34 cellular contexts compared by ENCODE assay signal in genomic region chr11:88644724-88645123, GRCh38.
A peak's percentile ranks its signal among the peaks of the same experiment; 100 is the strongest.
DNase-seq lines count a peak whose midpoint lies in the region; ATAC-seq and TF ChIP-seq lines count a peak whose summit lies in the region.
"Had no signal": no experiment of that assay in that cellular context is flagged by ENCODE, and none has a peak within 500 bp of the region (broad histone marks: within the 10 kb centered on the region; RNA-seq: fewer than 3 reads in every experiment).

No MANE protein-coding gene starts in this region.

- BruUV-seq in PC-3 (replicated peaks; lab: Mats Ljungman, UMichigan): no TSS peak
- no TSS peak for BruUV-seq in PC-9 (replicated peaks; lab: Mats Ljungman, UMichigan)

- H3K9me3 ChIP-seq in DND-41 (ENCODE audit: insufficient read depth, low read length, severe bottlenecking) (no peaks in the 10 kb centered on the region), PC-3 (ENCODE audit: low read length) (no peaks in the 10 kb centered on the region), PC-9 (ENCODE audit: insufficient read depth, low read depth) (no peaks in the 10 kb centered on the region), testis (no peaks in the 10 kb centered on the region)
- H3K9me3 ChIP-seq: A549; BE2C; BLaER1; BLaER1 treated with 17β-estradiol and CSF1 and Interleukin-3, amounts not matched to agents 10 nM and 100 nM had no signal

- H3K4me3 ChIP-seq in DND-41 (ENCODE audit: low read depth in 1 of 2, low read length in 2 of 2): no peak overlapping the region
- no peak overlapping the region for H3K4me3 ChIP-seq in PC-3 (ENCODE audit: low read length)
- H3K4me3 ChIP-seq in PC-9: no peak overlapping the region
- no peak overlapping the region for H3K4me3 ChIP-seq in brain microvascular endothelial cell (ENCODE audit: low read depth, low read length)
- no peak overlapping the region for H3K4me3 ChIP-seq in testis
- H3K4me3 ChIP-seq: A549; BLaER1; BLaER1 treated with 17β-estradiol and CSF1 and Interleukin-3, amounts not matched to agents 10 nM and 100 nM had no signal

- no peaks in the 10 kb centered on the region for H3K36me3 Mint-ChIP-seq in nephron progenitor cell (ENCODE audit: low read depth)
- H3K36me3 Mint-ChIP-seq: CD14-positive monocyte; CD4-positive, CD25-positive, alpha-beta regulatory T cell; CD8-positive, alpha-beta memory T cell; CD8-positive, alpha-beta T cell had no signal

- no peak overlapping the region for H3K27ac ChIP-seq in DND-41 (ENCODE audit: low read length)
- H3K27ac ChIP-seq in PC-3 (ENCODE audit: low read length): no peak overlapping the region
- H3K27ac ChIP-seq in PC-9: no peak overlapping the region
- no peak overlapping the region for H3K27ac ChIP-seq in brain microvascular endothelial cell
- no peak overlapping the region for H3K27ac ChIP-seq in testis
- H3K27ac ChIP-seq: 22Rv1; A549; BLaER1; BLaER1 treated with 17β-estradiol and CSF1 and Interleukin-3, amounts not matched to agents 10 nM and 100 nM; C4-2B had no signal

- H3K4me2 ChIP-seq in DND-41 (ENCODE audit: insufficient read depth, low read length) (no peak overlapping the region), PC-3 (ENCODE audit: low read length) (peak overlapping the region; percentile 9; the same call in 1 of the 2 replicates), PC-9 (no peak overlapping the region)
- H3K4me2 ChIP-seq: A549; BLaER1; BLaER1 treated with 17β-estradiol and CSF1 and Interleukin-3, amounts not matched to agents 10 nM and 100 nM had no signal

- CTCF ChIA-PET in PC-3 (lab: Charles Lee): no interaction called here
- CTCF ChIA-PET in PC-9 (lab: Charles Lee): no interaction called here

- no peaks in the 10 kb centered on the region for H3K9me2 ChIP-seq in PC-3 (replicated peaks; ENCODE audit: low read length)
- H3K9me2 ChIP-seq in PC-9 (ENCODE audit: insufficient read depth): no peaks in the 10 kb centered on the region

- H2AFZ ChIP-seq in DND-41 (ENCODE audit: low read depth, low read length) (0 out of 2 replicates have a peak overlapping the region, but pooled peaks have one; percentile 10), PC-3 (ENCODE audit: low read length) (no peak overlapping the region), PC-9 (0 out of 2 replicates have a peak overlapping the region, but pooled peaks have one; percentile 13)

- H3K4me1 ChIP-seq in DND-41 (ENCODE audit: insufficient read depth, low read length) (no peaks in the 10 kb centered on the region), PC-3 (ENCODE audit: insufficient read depth, low read length) (peaks cover 7% of the 10 kb centered on the region), PC-9 (replicated peaks; ENCODE audit: insufficient read depth) (no peaks in the 10 kb centered on the region), testis (no peaks in the 10 kb centered on the region)
- H3K4me1 ChIP-seq: A549; BE2C; BLaER1; BLaER1 treated with 17β-estradiol and CSF1 and Interleukin-3, amounts not matched to agents 10 nM and 100 nM; Caco-2 had no signal

- H3K36me3 ChIP-seq in DND-41 (ENCODE audit: insufficient read depth, low read length) (no peaks in the 10 kb centered on the region), PC-3 (ENCODE audit: low read depth, low read length) (no peaks in the 10 kb centered on the region), PC-9 (ENCODE audit: low read depth) (no peaks in the 10 kb centered on the region), brain microvascular endothelial cell (replicated peaks) (no peaks in the 10 kb centered on the region), testis (ENCODE audit: low read depth, missing control alignments) (no peaks in the 10 kb centered on the region)
- H3K36me3 ChIP-seq: BE2C; BLaER1; BLaER1 treated with 17β-estradiol and CSF1 and Interleukin-3, amounts not matched to agents 10 nM and 100 nM had no signal

- no peak for TF ChIP-seq POLR2A in testis (IDR thresholded peaks at IDR 0.05)

- no peak overlapping the region for H3K4me3 Mint-ChIP-seq in nephron progenitor cell
- H3K4me3 Mint-ChIP-seq: B cell; CD14-positive monocyte; CD4-positive, alpha-beta memory T cell; CD4-positive, alpha-beta T cell; CD4-positive, CD25-positive, alpha-beta regulatory T cell; CD8-positive, alpha-beta memory T cell; CD8-positive, alpha-beta T cell had no signal

- in situ Hi-C loops in brain microvascular endothelial cell (cut with HindIII; ENCODE audit: low pct_ligation_motif_present, low sequenced_read_pairs): no loop called here
- in situ Hi-C loops in GM13977 (cut with MboI; ENCODE audit: low pct_unique_long_range_greater_than_20kb, low sequenced_read_pairs, unreplicated experiment): no loop called here

- peak overlapping the region; percentile 2 for H3K27ac Mint-ChIP-seq in nephron progenitor cell
- H3K27ac Mint-ChIP-seq: B cell; CD14-positive monocyte; CD4-positive, alpha-beta T cell; CD4-positive, CD25-positive, alpha-beta regulatory T cell; CD8-positive, alpha-beta memory T cell; CD8-positive, alpha-beta T cell had no signal

- H4K20me1 ChIP-seq in DND-41 (ENCODE audit: insufficient read depth, low read length) (no peaks in the 10 kb centered on the region), PC-3 (ENCODE audit: low read length) (no peaks in the 10 kb centered on the region), PC-9 (ENCODE audit: insufficient read depth) (no peaks in the 10 kb centered on the region)
- H4K20me1 ChIP-seq: BLaER1; BLaER1 treated with 17β-estradiol and CSF1 and Interleukin-3, amounts not matched to agents 10 nM and 100 nM had no signal

- POLR2A ChIA-PET in PC-3 (lab: Charles Lee; ENCODE audit: unreplicated experiment) (no interaction called here), PC-9 (lab: Charles Lee; ENCODE audit: unreplicated experiment) (no interaction called here)

- no peaks in the 10 kb centered on the region for H3K4me1 Mint-ChIP-seq in nephron progenitor cell
- H3K4me1 Mint-ChIP-seq: B cell; CD14-positive monocyte; CD4-positive, alpha-beta memory T cell; CD4-positive, CD25-positive, alpha-beta regulatory T cell; CD8-positive, alpha-beta memory T cell had no signal

- H3K27me3 ChIP-seq in DND-41 (ENCODE audit: insufficient read depth, low read length, poor library complexity) (no peaks in the 10 kb centered on the region), PC-3 (ENCODE audit: low read length) (no peaks in the 10 kb centered on the region), PC-9 (ENCODE audit: insufficient read depth, low read depth) (no peaks in the 10 kb centered on the region), brain microvascular endothelial cell (replicated peaks) (no peaks in the 10 kb centered on the region), testis (no peaks in the 10 kb centered on the region)
- H3K27me3 ChIP-seq: BE2C; BLaER1; BLaER1 treated with 17β-estradiol and CSF1 and Interleukin-3, amounts not matched to agents 10 nM and 100 nM had no signal

- ATAC-seq in DND-41 (ENCODE audit: insufficient read depth, low read depth) (no peak), PC-3 (peak; percentile 90)
- ATAC-seq: A549; CD8-positive, alpha-beta T cell had no signal

- intact Hi-C loops in PC-3 (cut with micrococcal nuclease) (no loop called here), PC-9 (cut with micrococcal nuclease; ENCODE audit: unreplicated experiment) (no loop called here), testis (cut with DNase I; ENCODE audit: low total_unique reads) (no loop called here)

- H3F3A ChIP-seq in PC-3 (ENCODE audit: low read length, unreplicated experiment) (no peaks in the 10 kb centered on the region), PC-9 (ENCODE audit: insufficient read depth, low read depth) (no peaks in the 10 kb centered on the region)

- no peaks in the 10 kb centered on the region for H3K9me3 Mint-ChIP-seq in nephron progenitor cell
- H3K9me3 Mint-ChIP-seq: CD8-positive, alpha-beta memory T cell; CD8-positive, alpha-beta T cell had no signal

- DNase-seq in DND-41: no peak
- peak; percentile 19 for DNase-seq in PC-3
- DNase-seq in PC-9: no peak
- DNase-seq in nephron progenitor cell: no peak
- no peak for DNase-seq in brain microvascular endothelial cell
- DNase-seq in testis: no peak
- no peak for DNase-seq in NCI-H2081 (lab: John Stamatoyannopoulos, UW)
- DNase-seq in GM13977 (ENCODE audit: low spot score): no peak
- DNase-seq: 8988T; ACHN; AML-193; BE2C; C1 segment of cervical spinal cord; Caco-2; Calu3; CD4-positive, alpha-beta memory T cell; CD4-positive, alpha-beta T cell; CD4-positive, CD25-positive, alpha-beta regulatory T cell; CD8-positive, alpha-beta memory T cell; CD8-positive, alpha-beta T cell; COR-L47; DMS 273 treated with DMSO at 0.1 percent for 48 hours; DMS153; DMS53; DMS79; DMS79 treated with DMSO at 0.1 percent for 48 hours; EL had no signal

- no peaks in the 10 kb centered on the region for H3K27me3 Mint-ChIP-seq in nephron progenitor cell (ENCODE audit: low read depth, poor library complexity)
- H3K27me3 Mint-ChIP-seq: B cell; CD4-positive, alpha-beta memory T cell; CD4-positive, alpha-beta T cell; CD4-positive, CD25-positive, alpha-beta regulatory T cell had no signal

- no peaks in the 10 kb centered on the region for H3K79me2 ChIP-seq in DND-41 (ENCODE audit: insufficient read depth, low read length)
- no peaks in the 10 kb centered on the region for H3K79me2 ChIP-seq in PC-3 (ENCODE audit: low read length)
- no peaks in the 10 kb centered on the region for H3K79me2 ChIP-seq in PC-9 (ENCODE audit: low read depth)

- no peak overlapping the region for H3K9ac ChIP-seq in DND-41 (ENCODE audit: low read depth, low read length)
- H3K9ac ChIP-seq in PC-3 (ENCODE audit: low read length): no peak overlapping the region
- H3K9ac ChIP-seq: BLaER1; BLaER1 treated with 17β-estradiol and CSF1 and Interleukin-3, amounts not matched to agents 10 nM and 100 nM had no signal

- no peak for TF ChIP-seq CTCF in DND-41 (IDR thresholded peaks at IDR 0.05; ENCODE audit: borderline replicate concordance, extremely low read depth, low read length, poor library complexity, severe bottlenecking)
- TF ChIP-seq CTCF in PC-3 (conservative IDR thresholded peaks at IDR 0.05; ENCODE audit: low read depth, low read length): no peak
- TF ChIP-seq CTCF in PC-9 (conservative IDR thresholded peaks at IDR 0.05): no peak
- no peak for TF ChIP-seq CTCF in nephron progenitor cell (IDR thresholded peaks at IDR 0.05)
- TF ChIP-seq CTCF in brain microvascular endothelial cell (IDR thresholded peaks at IDR 0.05; ENCODE audit: low read depth, low read length, missing control alignments): no peak
- TF ChIP-seq CTCF in testis (IDR thresholded peaks at IDR 0.05): no peak
- no peak for TF ChIP-seq CTCF in GM13977 (IDR thresholded peaks at IDR 0.05; ENCODE audit: extremely low read depth, insufficient read depth, missing control alignments)
